ENCODE assay signal across 13 cellular contexts in genomic region chr16:70465999-70466811, GRCh38.
"Had no signal": no experiment of that assay in that cellular context is flagged by ENCODE, and none has a peak within 500 bp of the region (broad histone marks: within the 10 kb centered on the region; RNA-seq: fewer than 3 reads in every experiment).

No MANE protein-coding gene starts in this region.

- H3K4me2 ChIP-seq: smooth muscle cell had no signal

- H3K9me3 Mint-ChIP-seq: dendritic cell treated with granulocyte-macrophage colony-stimulating factor and Interleukin-4, amounts not matched to agents 40 ng/mL and 50 ng/mL, for 4 days; natural killer cell treated with Interleukin-12 subunit alpha and Interleukin-12 subunit beta and Interleukin-15 and Interleukin-18, amount 100 ng/mL, for 72 hours had no signal

- H3K27ac ChIP-seq: foreskin keratinocyte had no signal

- H3K4me3 Mint-ChIP-seq: dendritic cell treated with granulocyte-macrophage colony-stimulating factor and Interleukin-4, amounts not matched to agents 40 ng/mL and 50 ng/mL, for 4 days; natural killer cell treated with Interleukin-12 subunit alpha and Interleukin-12 subunit beta and Interleukin-15 and Interleukin-18, amount 100 ng/mL, for 72 hours had no signal

- H3K36me3 Mint-ChIP-seq: natural killer cell treated with Interleukin-12 subunit alpha and Interleukin-12 subunit beta and Interleukin-15 and Interleukin-18, amount 100 ng/mL, for 72 hours had no signal

- H3K27me3 Mint-ChIP-seq: dendritic cell treated with granulocyte-macrophage colony-stimulating factor and Interleukin-4, amounts not matched to agents 40 ng/mL and 50 ng/mL, for 4 days; natural killer cell treated with Interleukin-12 subunit alpha and Interleukin-12 subunit beta and Interleukin-15 and Interleukin-18, amount 100 ng/mL, for 72 hours had no signal

- DNase-seq: foreskin keratinocyte; kidney; left cardiac atrium; left ventricle myocardium superior; mesenchymal stem cell; midbrain; right cardiac atrium; stimulated activated CD4-positive, alpha-beta T cell treated with anti-CD3 and anti-CD28 coated beads, Interleukin-2, amount 100 ng/mL, for 48 hours; stimulated activated naive CD4-positive, alpha-beta T cell treated with Interleukin-2 at 50 U/mL for 16 hours; trophoblast cell had no signal

- H3K4me1 ChIP-seq: foreskin keratinocyte had no signal

- ATAC-seq: foreskin keratinocyte; left cardiac atrium; left ventricle myocardium superior; natural killer cell treated with Interleukin-12 subunit alpha and Interleukin-12 subunit beta and Interleukin-15 and Interleukin-18, amount 100 ng/mL, for 72 hours; right cardiac atrium had no signal

- H3K27me3 ChIP-seq: foreskin keratinocyte had no signal

- H3K27ac Mint-ChIP-seq: dendritic cell treated with granulocyte-macrophage colony-stimulating factor and Interleukin-4, amounts not matched to agents 40 ng/mL and 50 ng/mL, for 4 days; natural killer cell treated with Interleukin-12 subunit alpha and Interleukin-12 subunit beta and Interleukin-15 and Interleukin-18, amount 100 ng/mL, for 72 hours had no signal
